Comparison of ENCODE assay signal across 19 cellular contexts in the genomic region with DNA sequence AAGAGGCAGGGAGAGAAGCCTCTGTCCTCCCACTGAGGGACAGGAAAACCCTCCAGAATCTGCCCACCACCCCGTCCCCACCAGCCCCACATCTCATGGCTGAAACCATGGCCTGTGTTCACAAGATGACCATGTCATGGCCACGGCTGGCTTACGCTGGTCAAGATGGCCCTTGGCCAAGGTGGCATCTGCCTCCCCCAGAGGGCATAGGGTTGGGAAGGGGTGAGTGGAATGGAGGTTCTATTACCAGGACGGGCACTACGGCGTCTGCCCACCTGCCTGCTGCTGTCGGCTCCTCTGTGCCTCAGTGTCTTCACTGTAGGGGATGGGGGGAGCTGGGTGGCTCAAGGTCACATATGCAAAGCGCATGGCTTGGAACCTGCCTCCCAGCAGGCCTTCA.
"Had no signal": no experiment of that assay in that cellular context is flagged by ENCODE, and none has a peak within 500 bp of the region (broad histone marks: within the 10 kb centered on the region; RNA-seq: fewer than 3 reads in every experiment).

No MANE protein-coding gene starts in this region.

- DNase-seq: activated CD4-positive, alpha-beta memory T cell treated with anti-CD3 and anti-CD28 coated beads, Interleukin-2, amount 10 ng/mL, durations not matched to agents 7 days and 5 days; activated CD4-positive, alpha-beta T cell treated with anti-CD3 and anti-CD28 coated beads, Interleukin-2, amount 50 U/mL, for 1 hour; activated CD4-positive, CD25-positive, alpha-beta regulatory T cell; activated naive CD4-positive, alpha-beta T cell; activated T-cell treated with anti-CD3 and anti-CD28 coated beads for 4 hours; activated T-cell treated with anti-CD3 and anti-CD28 coated beads, Interleukin-2, amount 50 U/mL, for 48 hours; aorta; caudate nucleus; Karpas-422; MM.1S; NCI-H1105; NCI-H1436; NCI-H1694 treated with DMSO at 0.1 percent for 48 hours; NCI-H2081; SHP77 treated with DMSO at 0.1 percent for 48 hours; T-cell; T-helper 2 cell; T1000 had no signal

- H3K36me3 ChIP-seq: breast epithelium had no signal

- H3K27ac ChIP-seq: breast epithelium had no signal

- H3K4me3 ChIP-seq: breast epithelium had no signal

- ATAC-seq: T-cell had no signal

- H3K9me3 ChIP-seq: breast epithelium had no signal
